In the genomic region with DNA sequence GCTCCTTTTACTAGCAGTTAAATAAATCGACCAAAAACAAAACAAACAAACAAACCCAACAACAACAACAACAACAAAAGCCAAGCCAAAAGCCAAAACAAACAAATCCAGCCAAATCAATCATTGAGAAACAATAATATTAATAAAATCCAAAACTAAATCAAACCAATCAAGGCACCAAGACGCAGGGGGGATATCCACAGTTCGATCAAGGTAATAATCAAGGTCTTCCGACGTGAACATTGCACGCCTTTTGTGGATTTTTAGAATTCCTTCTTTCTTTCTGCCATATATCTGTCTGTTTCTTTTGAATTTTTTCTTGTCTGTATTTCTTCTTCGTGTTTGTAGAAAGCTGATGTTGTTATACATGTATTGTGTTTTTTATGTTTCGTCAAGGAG, we compare ENCODE assay signal across 2 cellular contexts.
TF ChIP-seq lines count a peak whose summit lies in the region.

No MANE protein-coding gene starts in this region.

TF ChIP-seq in SK-N-SH, 30 proteins besides CTCF, POLR2A, EP300 and RAD21 (continued from another document):
- TF ChIP-seq RCOR1 (IDR thresholded peaks at IDR 0.05; ENCODE audit: low read length) (no peak), RFX5 (IDR thresholded peaks at IDR 0.05; ENCODE audit: low read length) (no peak), MAX (IDR thresholded peaks at IDR 0.05; ENCODE audit: low read depth) (no peak), MXI1 (IDR thresholded peaks at IDR 0.05; ENCODE audit: low read depth, low read length) (no peak), FOSL2 (IDR thresholded peaks at IDR 0.05; ENCODE audit: borderline replicate concordance, low read depth) (no peak), EZH2phosphoT487 (IDR thresholded peaks at IDR 0.05; ENCODE audit: borderline replicate concordance, low read depth) (no peak)

TF ChIP-seq in SK-N-SH treated with all-trans-retinoic acid at 6 μM for 48 hours, 23 proteins besides CTCF, POLR2A, EP300 and RAD21 (continued from another document):
- no peak for TF ChIP-seq TSHZ2 (CRISPR knock-in tag; IDR thresholded peaks at IDR 0.05)
